Comparison of ENCODE assay signal across 8 cellular contexts in the genomic region with DNA sequence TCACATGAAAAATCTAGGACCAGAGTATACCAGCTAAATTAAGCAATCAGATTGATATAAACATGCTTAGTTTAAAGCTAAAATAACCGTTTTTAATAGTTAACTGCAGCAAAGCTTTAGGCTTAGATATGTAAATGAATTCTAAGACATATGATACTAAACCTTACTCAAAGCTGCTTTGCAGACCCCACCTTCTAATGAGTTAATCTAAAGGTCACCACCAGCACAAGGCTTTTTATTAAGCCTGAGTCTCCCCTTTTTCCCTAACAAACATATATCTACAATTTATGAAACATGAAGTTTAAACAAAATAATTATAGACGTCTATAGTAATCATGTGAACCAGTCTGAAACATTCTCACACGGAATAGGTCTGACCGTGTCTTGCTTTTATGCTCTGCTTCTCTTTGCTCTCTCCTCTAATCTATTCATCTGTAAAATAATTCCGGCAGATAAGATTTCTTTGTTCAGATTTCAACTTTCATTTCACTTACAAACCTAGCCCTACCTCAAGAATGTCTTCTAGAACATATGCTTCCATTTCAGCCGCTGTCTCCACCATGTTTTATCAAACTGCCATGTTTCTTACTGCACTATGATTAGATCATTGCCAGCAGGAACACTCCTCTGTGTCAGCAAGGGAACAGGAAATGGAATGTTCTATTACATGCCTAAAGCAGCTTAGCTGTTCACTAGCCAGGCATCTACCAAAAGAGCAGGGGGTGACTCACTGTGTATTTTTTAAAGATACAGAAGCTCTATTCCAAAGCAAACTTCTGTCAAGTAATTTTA. TPM values are rescaled to one million over a fixed set of nuclear protein-coding genes. Genes with fewer than 3 reads are reported as not detected.
DNase-seq lines count a peak whose midpoint lies in the region; ATAC-seq, FAIRE-seq and TF ChIP-seq lines count a peak whose summit lies in the region.

No MANE protein-coding gene starts in this region.

- peaks cover 4% of the 10 kb centered on the region for H3K36me3 ChIP-seq in mammary epithelial cell (ENCODE audit: insufficient read depth, low read length)

- POLR2A ChIA-PET in A549 (lab: Yijun Ruan, JAX) = interaction anchor here (0.6 to 1.6 kb wide), 3 partner anchors 9 to 95 kb away, joined by 3 to 10 read pairs (median 5); a partner anchor contains a TSS

- no peak for TF ChIP-seq CTCF in A549 (IDR thresholded peaks at IDR 0.05)
- no peak for TF ChIP-seq CTCF in mammary epithelial cell (conservative IDR thresholded peaks at IDR 0.05 in 1 of 2, IDR thresholded peaks at IDR 0.05 in 1 of 2; ENCODE audit: extremely low read depth in 1 of 2, insufficient read depth in 1 of 2, low read depth in 1 of 2, low read length in 2 of 2)

- 2% methylated on average over 6 of the region's 6 CpGs for WGBS in A549 (ENCODE audit: missing lambda C conversion rate)
- WGBS in mammary epithelial cell (ENCODE audit: low coverage, missing lambda C conversion rate) = 2% methylated on average over 6 of the region's 6 CpGs

- BruUV-seq in mammary epithelial cell (replicated peaks; lab: Mats Ljungman, UMichigan) = TSS peak; percentile 73

- no peak for TF ChIP-seq RAD21 in A549 (conservative IDR thresholded peaks at IDR 0.05 in 1 of 2, IDR thresholded peaks at IDR 0.05 in 1 of 2)

- H3K9me3 ChIP-seq in A549 (no peaks in the 10 kb centered on the region), mammary epithelial cell (replicated peaks; ENCODE audit: insufficient read depth, low read length) (no peaks in the 10 kb centered on the region)

- peak overlapping the region; percentile 91 for H3K9ac ChIP-seq in mammary epithelial cell (ENCODE audit: insufficient read depth, low read length)

- no peak for TF ChIP-seq EP300 in A549 (IDR thresholded peaks at IDR 0.05)

- peaks cover 21% of the 10 kb centered on the region for H3K4me1 ChIP-seq in A549
- peaks cover 5% of the 10 kb centered on the region for H3K4me1 ChIP-seq in mammary epithelial cell (ENCODE audit: insufficient read depth, low read length)

- peak overlapping the region; percentile 88 for H2AFZ ChIP-seq in mammary epithelial cell (ENCODE audit: low read depth, low read length)

- in situ Hi-C loops in mammary epithelial cell (cut with MboI; ENCODE audit: low sequenced_read_pairs in 2 of 2) = no loop called here

- peak overlapping the region; percentile 62 for H3K4me3 ChIP-seq in A549
- H3K4me3 ChIP-seq in mammary epithelial cell (replicated peaks in 1 of 3; ENCODE audit: insufficient read depth in 1 of 3, low read depth in 2 of 3, low read length in 3 of 3) = peak overlapping the region; percentile 55 to 95 (median 86)

- intact Hi-C loops in mammary epithelial cell (cut with micrococcal nuclease) = loop anchor here (2.0 kb wide), 1 partner anchor 36 kb away; a partner anchor contains a TSS

- dilution Hi-C loops in mammary epithelial cell (cut with HindIII; ENCODE audit: low sequenced_read_pairs) = no loop called here

- CTCF ChIA-PET in A549 (lab: Yijun Ruan, JAX) (no interaction called here), mammary epithelial cell (lab: Charles Lee; ENCODE audit: low non-redundant PET) (no interaction called here)

- TF ChIP-seq POLR2A in A549 (IDR thresholded peaks at IDR 0.05; ENCODE audit: low read length) = no peak
- TF ChIP-seq POLR2A in GM15510 (IDR thresholded peaks at IDR 0.05; ENCODE audit: borderline replicate concordance, extremely low read depth, insufficient read length) = peak; percentile 34

- no peaks in the 10 kb centered on the region for H4K20me1 ChIP-seq in mammary epithelial cell (ENCODE audit: insufficient read depth, low read length)

- no peaks in the 10 kb centered on the region for H3K27me3 ChIP-seq in mammary epithelial cell (ENCODE audit: insufficient read depth, low read length)

- H3K79me2 ChIP-seq in mammary epithelial cell (ENCODE audit: insufficient read depth, low read length) = peaks cover 86% of the 10 kb centered on the region

- FAIRE-seq in A549 (lab: Jason Lieb, UNC) (peak; percentile 43), islet of Langerhans (lab: Jason Lieb, UNC) (peak; percentile 100)

- ATAC-seq in A549 (peak; percentile 100), HG02852 (IDR thresholded peaks at IDR 0.05; ENCODE audit: unreplicated experiment) (peak; percentile 98)

- DNase-seq in A549 (ENCODE audit: low read depth in 1 of 2, low spot score in 1 of 2) (peak; percentile 65 to 89), NCI-H1417 (lab: John Stamatoyannopoulos, UW) (peak; percentile 66 to 93 (median 75)), T follicular helper cell (ENCODE audit: low read depth) (peak; percentile 48), mammary epithelial cell (peak; percentile 90)
- DNase-seq in stimulated activated CD4-positive, alpha-beta T cell treated with anti-CD3 and anti-CD28 coated beads, Interleukin-15, amount 100 ng/mL, for 48 hours (ENCODE audit: low read depth in 2 of 2) = peak; percentile 25 to 29

- H3K27ac ChIP-seq in A549 (peak overlapping the region; percentile 76 to 86), mammary epithelial cell (ENCODE audit: insufficient read depth, low read depth, low read length) (peak overlapping the region; percentile 96)

- H3K4me2 ChIP-seq in A549 = peak overlapping the region; percentile 76
- H3K4me2 ChIP-seq in mammary epithelial cell (ENCODE audit: insufficient read depth, low read depth, low read length) = peak overlapping the region; percentile 91

TF ChIP-seq in A549, 52 proteins besides CTCF, POLR2A, EP300 and RAD21:
- TF ChIP-seq JUN (IDR thresholded peaks at IDR 0.05) = peak; percentile 33 to 35; a peak in 1 of 5 replicates
- TF ChIP-seq NFE2L2 (conservative IDR thresholded peaks at IDR 0.05; ENCODE audit: low read length) = no peak
- TF ChIP-seq MAFK (IDR thresholded peaks at IDR 0.05; ENCODE audit: partially characterized antibody) = no peak
- TF ChIP-seq FOSL2 (IDR thresholded peaks at IDR 0.05) = peak; percentile 35; the same call in 1 of the 2 replicates
- peak; percentile 90 for TF ChIP-seq FOSL2 (CRISPR knock-in tag; IDR thresholded peaks at IDR 0.05)
- TF ChIP-seq BHLHE40 (IDR thresholded peaks at IDR 0.05; ENCODE audit: low read depth, low read length) = no peak
- no peak for TF ChIP-seq KDM5A (IDR thresholded peaks at IDR 0.05)
- TF ChIP-seq MYC (IDR thresholded peaks at IDR 0.05; ENCODE audit: borderline replicate concordance, low read length) = no peak
- TF ChIP-seq, protein P1, sequence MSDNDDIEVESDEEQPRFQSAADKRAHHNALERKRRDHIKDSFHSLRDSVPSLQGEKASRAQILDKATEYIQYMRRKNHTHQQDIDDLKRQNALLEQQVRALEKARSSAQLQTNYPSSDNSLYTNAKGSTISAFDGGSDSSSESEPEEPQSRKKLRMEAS (IDR thresholded peaks at IDR 0.05) = peak; percentile 55
- no peak for TF ChIP-seq FOXS1 (CRISPR knock-in tag; IDR thresholded peaks at IDR 0.05)
- TF ChIP-seq, protein P2, sequence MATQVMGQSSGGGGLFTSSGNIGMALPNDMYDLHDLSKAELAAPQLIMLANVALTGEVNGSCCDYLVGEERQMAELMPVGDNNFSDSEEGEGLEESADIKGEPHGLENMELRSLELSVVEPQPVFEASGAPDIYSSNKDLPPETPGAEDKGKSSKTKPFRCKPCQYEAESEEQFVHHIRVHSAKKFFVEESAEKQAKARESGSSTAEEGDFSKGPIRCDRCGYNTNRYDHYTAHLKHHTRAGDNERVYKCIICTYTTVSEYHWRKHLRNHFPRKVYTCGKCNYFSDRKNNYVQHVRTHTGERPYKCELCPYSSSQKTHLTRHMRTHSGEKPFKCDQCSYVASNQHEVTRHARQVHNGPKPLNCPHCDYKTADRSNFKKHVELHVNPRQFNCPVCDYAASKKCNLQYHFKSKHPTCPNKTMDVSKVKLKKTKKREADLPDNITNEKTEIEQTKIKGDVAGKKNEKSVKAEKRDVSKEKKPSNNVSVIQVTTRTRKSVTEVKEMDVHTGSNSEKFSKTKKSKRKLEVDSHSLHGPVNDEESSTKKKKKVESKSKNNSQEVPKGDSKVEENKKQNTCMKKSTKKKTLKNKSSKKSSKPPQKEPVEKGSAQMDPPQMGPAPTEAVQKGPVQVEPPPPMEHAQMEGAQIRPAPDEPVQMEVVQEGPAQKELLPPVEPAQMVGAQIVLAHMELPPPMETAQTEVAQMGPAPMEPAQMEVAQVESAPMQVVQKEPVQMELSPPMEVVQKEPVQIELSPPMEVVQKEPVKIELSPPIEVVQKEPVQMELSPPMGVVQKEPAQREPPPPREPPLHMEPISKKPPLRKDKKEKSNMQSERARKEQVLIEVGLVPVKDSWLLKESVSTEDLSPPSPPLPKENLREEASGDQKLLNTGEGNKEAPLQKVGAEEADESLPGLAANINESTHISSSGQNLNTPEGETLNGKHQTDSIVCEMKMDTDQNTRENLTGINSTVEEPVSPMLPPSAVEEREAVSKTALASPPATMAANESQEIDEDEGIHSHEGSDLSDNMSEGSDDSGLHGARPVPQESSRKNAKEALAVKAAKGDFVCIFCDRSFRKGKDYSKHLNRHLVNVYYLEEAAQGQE (IDR thresholded peaks at IDR 0.05) = no peak

RNA-seq across cellular contexts. Expression of a gene that starts 35.9 kb away (rescaled TPM):
- polyA plus RNA-seq in A549 (2011; rRNA removed) = 43.5 and 46.3 TPM in 2 replicates
- polyA plus RNA-seq in A549 (2012; cell fraction: cytosol; rRNA removed) = 11.1 and 14.3 TPM in 2 replicates
- polyA plus RNA-seq in A549 (2012; cell fraction: nucleus; rRNA removed) = 13.6 and 16.5 TPM in 2 replicates
- 17.5 to 19.0 TPM (median 18.1 TPM) in 3 replicates for polyA plus RNA-seq in A549 (2017; fragmentation: RNase III; extraction: RNeasy Plus Mini Kit Qiagen cat#74134 plus additional on column Dnase treatment)
- polyA minus RNA-seq in A549 (2011; rRNA and poly(A)+ RNA removed) = 79.5 and 82.3 TPM in 2 replicates
- 10 to 100 TPM; 66.2 to 70.6 TPM for total RNA-seq in mammary epithelial cell
- polyA plus RNA-seq in mammary epithelial cell = 41.9 TPM
- polyA minus RNA-seq in mammary epithelial cell = 105 TPM

Comparison
In these comparisons a context has a peak if more than half of its experiments do, and no peak if none do; other contexts are left out.
1. Peak in every context shown above with its lines: DNase-seq, ATAC-seq, H3K4me3 ChIP-seq and H3K27ac ChIP-seq.
2. DNase-seq: peak in every context shown above with its lines; median percentile 90 in mammary epithelial cell; 77 in A549; 75 in NCI-H1417; 48 in T follicular helper cell; 27 in stimulated activated CD4-positive, alpha-beta T cell treated with anti-CD3 and anti-CD28 coated beads, Interleukin-15, amount 100 ng/mL, for 48 hours.